1 cellular context compared by ENCODE assay signal in genomic region chr10:31887850-31888249, GRCh38.
TF ChIP-seq lines count a peak whose summit lies in the region.

No MANE protein-coding gene starts in this region.

TF ChIP-seq in H1, 55 proteins besides CTCF, POLR2A, EP300 and RAD21 (continued from another document):
- TF ChIP-seq GABPA (IDR thresholded peaks at IDR 0.05; ENCODE audit: borderline replicate concordance, insufficient read depth, low read length) (no peak), TCF12 (IDR thresholded peaks at IDR 0.05; ENCODE audit: low read depth, low read length) (no peak)
